ENCODE assay signal across 6 cellular contexts in genomic region chr17:20558096-20558495, GRCh38. TPM values are rescaled to one million over a fixed set of nuclear protein-coding genes. Genes with fewer than 3 reads are reported as not detected.
"Had no signal": no experiment of that assay in that cellular context is flagged by ENCODE, and none has a peak within 500 bp of the region (broad histone marks: within the 10 kb centered on the region; RNA-seq: fewer than 3 reads in every experiment).

No MANE protein-coding gene starts in this region.

RNA-seq across cellular contexts. Expression of gene CDRT15L2, which starts 21.4 kb away (rescaled TPM):
- total RNA-seq: GM23248, GM23338, H1, H7, H9, HFFc6 had no signal
- polyA plus RNA-seq: GM23248, GM23338, H1 had no signal
